In the genomic region with DNA sequence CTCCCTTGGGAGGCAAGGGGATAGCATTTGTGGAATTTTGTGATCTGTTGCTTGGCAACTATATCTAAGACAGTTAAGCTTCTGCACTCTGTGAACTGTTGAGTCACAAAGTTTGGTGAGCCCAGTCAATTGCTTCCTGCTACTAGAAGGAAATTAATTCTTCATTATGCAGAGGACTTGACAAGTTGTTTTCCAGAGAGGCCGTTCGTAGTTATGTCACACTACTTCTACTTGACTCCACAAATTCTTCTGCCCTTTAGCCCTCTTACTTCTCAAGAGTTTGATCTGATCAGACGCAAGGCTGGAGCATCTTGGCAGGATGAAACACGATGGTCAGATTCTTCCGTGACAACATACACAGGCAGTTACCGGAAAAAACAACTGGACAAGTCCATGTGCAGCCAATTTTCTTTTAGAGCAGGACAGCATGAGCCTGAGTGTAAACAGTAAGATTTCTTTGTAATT, we compare ENCODE assay signal across 1 cellular context.
TF ChIP-seq lines count a peak whose summit lies in the region.

C4orf51 (plus strand) TSS at position 156 of the 465 bp plus-strand sequence; CDS start at position 214, 58 bp downstream.

TF ChIP-seq in GM23338, 12 proteins besides CTCF, POLR2A, EP300 and RAD21 (continued from another document):
- TF ChIP-seq, protein P1, sequence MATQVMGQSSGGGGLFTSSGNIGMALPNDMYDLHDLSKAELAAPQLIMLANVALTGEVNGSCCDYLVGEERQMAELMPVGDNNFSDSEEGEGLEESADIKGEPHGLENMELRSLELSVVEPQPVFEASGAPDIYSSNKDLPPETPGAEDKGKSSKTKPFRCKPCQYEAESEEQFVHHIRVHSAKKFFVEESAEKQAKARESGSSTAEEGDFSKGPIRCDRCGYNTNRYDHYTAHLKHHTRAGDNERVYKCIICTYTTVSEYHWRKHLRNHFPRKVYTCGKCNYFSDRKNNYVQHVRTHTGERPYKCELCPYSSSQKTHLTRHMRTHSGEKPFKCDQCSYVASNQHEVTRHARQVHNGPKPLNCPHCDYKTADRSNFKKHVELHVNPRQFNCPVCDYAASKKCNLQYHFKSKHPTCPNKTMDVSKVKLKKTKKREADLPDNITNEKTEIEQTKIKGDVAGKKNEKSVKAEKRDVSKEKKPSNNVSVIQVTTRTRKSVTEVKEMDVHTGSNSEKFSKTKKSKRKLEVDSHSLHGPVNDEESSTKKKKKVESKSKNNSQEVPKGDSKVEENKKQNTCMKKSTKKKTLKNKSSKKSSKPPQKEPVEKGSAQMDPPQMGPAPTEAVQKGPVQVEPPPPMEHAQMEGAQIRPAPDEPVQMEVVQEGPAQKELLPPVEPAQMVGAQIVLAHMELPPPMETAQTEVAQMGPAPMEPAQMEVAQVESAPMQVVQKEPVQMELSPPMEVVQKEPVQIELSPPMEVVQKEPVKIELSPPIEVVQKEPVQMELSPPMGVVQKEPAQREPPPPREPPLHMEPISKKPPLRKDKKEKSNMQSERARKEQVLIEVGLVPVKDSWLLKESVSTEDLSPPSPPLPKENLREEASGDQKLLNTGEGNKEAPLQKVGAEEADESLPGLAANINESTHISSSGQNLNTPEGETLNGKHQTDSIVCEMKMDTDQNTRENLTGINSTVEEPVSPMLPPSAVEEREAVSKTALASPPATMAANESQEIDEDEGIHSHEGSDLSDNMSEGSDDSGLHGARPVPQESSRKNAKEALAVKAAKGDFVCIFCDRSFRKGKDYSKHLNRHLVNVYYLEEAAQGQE (IDR thresholded peaks at IDR 0.05; ENCODE audit: unreplicated experiment) = no peak
- no peak for TF ChIP-seq ETS1 (IDR thresholded peaks at IDR 0.05)
